14 cellular contexts compared by ENCODE assay signal in the genomic region with DNA sequence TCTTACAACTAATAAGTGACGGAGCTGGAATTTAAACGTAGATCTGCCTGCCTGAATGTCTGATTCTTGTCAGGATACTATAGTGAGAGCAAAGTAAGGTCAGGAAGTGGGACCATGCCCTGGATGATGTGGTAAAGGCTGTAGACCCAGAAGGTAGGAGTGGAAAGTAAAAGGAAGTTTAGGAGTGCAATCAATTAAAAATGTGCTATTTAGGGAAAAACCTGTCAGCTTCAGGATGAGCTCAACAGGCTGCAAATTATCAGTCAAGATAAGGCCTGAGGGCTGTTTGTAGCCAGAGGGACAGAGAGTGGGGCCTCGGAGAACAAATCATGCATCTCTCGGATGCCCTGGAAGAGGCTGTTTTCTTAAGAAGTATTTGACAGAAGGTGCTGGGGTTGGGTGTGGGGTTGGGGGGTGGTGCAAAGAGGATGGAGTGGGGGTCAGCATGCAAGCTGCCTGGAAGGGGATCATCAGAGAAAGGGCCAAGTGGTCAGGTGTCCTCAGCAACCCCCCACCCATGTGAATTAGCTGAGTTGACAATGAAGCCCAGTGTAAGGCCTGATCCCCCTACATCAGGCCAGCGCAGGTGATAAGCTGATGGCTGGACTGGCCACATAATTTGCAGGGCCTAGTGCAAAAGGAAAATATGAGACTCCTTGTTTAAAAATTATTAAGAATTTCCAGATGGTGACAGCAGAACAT.
DNase-seq lines count a peak whose midpoint lies in the region; TF ChIP-seq lines count a peak whose summit lies in the region.
"Had no signal": no experiment of that assay in that cellular context is flagged by ENCODE, and none has a peak within 500 bp of the region (broad histone marks: within the 10 kb centered on the region; RNA-seq: fewer than 3 reads in every experiment).

No MANE protein-coding gene starts in this region.

- CTCF ChIA-PET in GM10248 (lab: Yijun Ruan, JAX), result interaction anchor here (1.2 to 1.5 kb wide), 4 partner anchors 18 to 25 kb away, joined by 3 to 6 read pairs (median 4); no protein-coding TSS in a partner anchor

- peak; percentile 11 for DNase-seq in activated CD8-positive, alpha-beta memory T cell treated with anti-CD3 and anti-CD28 coated beads for 24 hours
- DNase-seq in activated CD8-positive, alpha-beta memory T cell treated with anti-CD3 and anti-CD28 coated beads, Interleukin-2, amount 50 U/mL, for 48 hours, result no peak
- DNase-seq in substantia nigra (lab: John Stamatoyannopoulos, UW) (no peak), GM19238 (ENCODE audit: insufficient read length, low spot score) (no peak), GM10248 (ENCODE audit: extremely low spot score) (no peak), NCI-H345 treated with DMSO at 0.1 percent for 48 hours (lab: John Stamatoyannopoulos, UW; ENCODE audit: unreplicated experiment) (no peak)
- DNase-seq: ACHN; CD4-positive, CD25-positive, alpha-beta regulatory T cell; DMS53; GF-D8; H7; IMR-90 had no signal

- H3K27ac ChIP-seq in cingulate gyrus (ENCODE audit: low read depth, low read length), result peak overlapping the region; percentile 3
- H3K27ac ChIP-seq in substantia nigra (ENCODE audit: low read depth, low read length, poor library complexity, severe bottlenecking), result peak overlapping the region; percentile 3
- H3K27ac ChIP-seq: BLaER1 treated with 17β-estradiol and CSF1 and Interleukin-3, amounts not matched to agents 10 nM and 100 nM had no signal

- POLR2A ChIA-PET in GM10248 (lab: Yijun Ruan, JAX), result no interaction called here

- no peak for TF ChIP-seq CTCF in GM10248 (IDR thresholded peaks at IDR 0.05; ENCODE audit: control extremely low read depth, extremely low read depth, low read depth, missing control alignments)
